Comparison of ENCODE assay signal across 14 cellular contexts in the genomic region with DNA sequence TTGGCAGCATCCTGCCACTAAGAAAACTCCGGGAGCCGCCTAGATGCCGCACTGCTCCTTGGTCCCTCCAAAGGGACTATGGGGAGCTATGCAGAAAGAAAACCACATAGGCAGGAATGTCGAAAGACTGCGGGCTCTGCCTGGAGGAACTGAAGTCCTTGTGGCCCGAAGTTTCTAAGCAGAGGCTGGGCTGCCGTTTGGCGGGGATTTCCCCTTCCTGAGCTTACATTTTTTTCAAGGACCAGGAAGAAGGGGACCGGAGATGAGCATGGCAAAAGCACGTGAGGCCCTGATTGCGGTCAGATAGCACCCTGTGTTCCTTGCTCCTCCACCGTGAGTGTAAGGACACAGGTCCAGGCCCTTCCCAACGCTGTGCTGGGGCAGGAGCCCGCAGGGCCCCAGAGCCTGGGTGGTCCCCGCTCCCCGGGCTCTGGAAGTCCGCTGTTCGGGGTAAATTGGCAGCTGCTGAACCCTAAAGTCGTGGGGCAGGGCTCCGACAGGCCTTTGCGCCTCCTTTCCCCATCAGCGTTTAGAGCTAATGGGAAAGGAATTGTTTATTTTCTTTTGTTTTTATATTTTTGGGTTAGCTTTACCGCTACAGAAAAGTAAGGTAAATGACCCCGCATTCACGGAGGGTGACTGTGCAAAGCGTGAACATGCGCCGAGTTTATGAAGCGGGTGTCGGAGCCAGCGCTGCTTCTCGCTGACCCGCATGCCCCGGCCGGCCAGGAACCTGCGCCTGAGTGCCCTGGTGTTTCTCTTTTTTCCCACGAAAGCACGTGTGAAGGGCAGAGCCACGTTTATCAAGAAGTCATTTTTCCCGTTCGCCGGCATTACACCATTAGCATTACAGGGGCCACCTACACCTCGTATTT.
"Had no signal": no experiment of that assay in that cellular context is flagged by ENCODE, and none has a peak within 500 bp of the region (broad histone marks: within the 10 kb centered on the region; RNA-seq: fewer than 3 reads in every experiment).

No MANE protein-coding gene starts in this region.

- ATAC-seq: effector memory CD8-positive, alpha-beta T cell; left cardiac atrium; naive thymus-derived CD8-positive, alpha-beta T cell had no signal

- H3K27me3 ChIP-seq: tibial artery, vagina had no signal

- H3K36me3 ChIP-seq: tibial artery, vagina had no signal

- DNase-seq: activated CD4-positive, alpha-beta memory T cell treated with anti-CD3 and anti-CD28 coated beads for 36 hours; activated CD4-positive, CD25-positive, alpha-beta regulatory T cell treated with anti-CD3 and anti-CD28 coated beads, Interleukin-2, amount 50 U/mL, for 72 hours; activated gamma-delta T cell treated with Interleukin-2 at 50 U/mL for 16 hours; activated T-cell treated with anti-CD3 and anti-CD28 coated beads for 4 hours; amniotic stem cell; effector memory CD8-positive, alpha-beta T cell; left cardiac atrium; mesendoderm; naive thymus-derived CD8-positive, alpha-beta T cell; retina; stimulated activated naive CD4-positive, alpha-beta T cell treated with Interleukin-2 at 50 U/mL for 16 hours; tibial artery had no signal

- H3K4me3 ChIP-seq: tibial artery, vagina had no signal

- H3K27ac ChIP-seq: tibial artery, vagina, VCaP had no signal

- H3K9me3 ChIP-seq: tibial artery, vagina had no signal
